ENCODE assay signal across 31 cellular contexts in the genomic region with DNA sequence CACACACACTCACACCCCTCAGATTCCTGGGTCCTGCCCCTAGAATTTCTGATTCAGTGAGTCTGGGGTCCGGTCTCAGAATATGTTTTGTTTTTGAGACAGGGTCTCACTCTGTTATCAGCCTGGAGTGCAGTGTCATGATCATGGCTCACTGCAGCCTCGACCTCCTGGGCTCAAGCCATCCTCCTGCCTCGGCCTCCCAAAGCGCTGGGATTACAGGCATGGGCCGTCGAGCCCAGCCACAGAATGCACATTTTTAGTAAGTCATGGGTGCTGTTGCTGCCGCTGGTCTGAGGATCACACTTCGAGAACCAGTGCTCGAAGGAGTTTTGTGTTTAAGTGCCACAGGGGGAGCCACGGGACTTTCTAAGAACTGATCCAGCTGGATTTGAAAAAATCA. TPM values are rescaled to one million over a fixed set of nuclear protein-coding genes. Genes with fewer than 3 reads are reported as not detected.
"Had no signal": no experiment of that assay in that cellular context is flagged by ENCODE, and none has a peak within 500 bp of the region (broad histone marks: within the 10 kb centered on the region; RNA-seq: fewer than 3 reads in every experiment).

No MANE protein-coding gene starts in this region.

- H3K9ac ChIP-seq: parathyroid adenoma had no signal

- DNase-seq: colonic mucosa; effector CD8-positive, alpha-beta T cell; endodermal cell; foreskin fibroblast; gastrocnemius medialis; head of caudate nucleus; mesenchymal stem cell; naive B cell; sigmoid colon; stimulated activated CD4-positive, alpha-beta T cell treated with anti-CD3 and anti-CD28 coated beads, Interleukin-4, amount 100 ng/mL, for 4 hours; stimulated activated naive CD4-positive, alpha-beta T cell; stimulated activated naive CD8-positive, alpha-beta T cell treated with anti-CD3 and anti-CD28 coated beads, Interleukin-15, amount 100 ng/mL, for 72 hours; transverse colon had no signal

- H3K4me1 Mint-ChIP-seq: endodermal cell, mesothelial cell of epicardium, neural crest cell had no signal

- FAIRE-seq: keratinocyte had no signal

- H3K4me1 ChIP-seq: colonic mucosa, gastrocnemius medialis, parathyroid adenoma, prostate gland, right atrium auricular region, sigmoid colon, suprapubic skin, transverse colon, vagina had no signal

- H3K4me3 ChIP-seq: colonic mucosa, gastrocnemius medialis, mucosa of descending colon, prostate gland, right atrium auricular region, sigmoid colon, suprapubic skin, transverse colon, vagina had no signal

- H3K79me2 ChIP-seq: parathyroid adenoma had no signal

- H3K36me3 Mint-ChIP-seq: mesothelial cell of epicardium; naive B cell; natural killer cell treated with Interleukin-12 subunit alpha and Interleukin-12 subunit beta and Interleukin-15 and Interleukin-18, amount 100 ng/mL, for 72 hours had no signal

- H2AFZ ChIP-seq: parathyroid adenoma had no signal

- H3K27me3 ChIP-seq: colonic mucosa, gastrocnemius medialis, right atrium auricular region, sigmoid colon, suprapubic skin, transverse colon, vagina had no signal

- H3K36me3 ChIP-seq: colonic mucosa, gastrocnemius medialis, prostate gland, right atrium auricular region, sigmoid colon, suprapubic skin, transverse colon, vagina had no signal

- H3K27ac Mint-ChIP-seq: dendritic cell treated with granulocyte-macrophage colony-stimulating factor and Interleukin-4, amounts not matched to agents 40 ng/mL and 50 ng/mL, for 4 days; endodermal cell; mesothelial cell of epicardium; naive B cell; natural killer cell treated with Interleukin-12 subunit alpha and Interleukin-12 subunit beta and Interleukin-15 and Interleukin-18, amount 100 ng/mL, for 72 hours; stimulated activated naive CD8-positive, alpha-beta T cell treated with anti-CD3 and anti-CD28 coated beads, Interleukin-15, amount 100 ng/mL, for 72 hours had no signal

- H3K9me3 Mint-ChIP-seq: natural killer cell treated with Interleukin-12 subunit alpha and Interleukin-12 subunit beta and Interleukin-15 and Interleukin-18, amount 100 ng/mL, for 72 hours had no signal

- H3K27ac ChIP-seq: colonic mucosa, epithelial cell of prostate, gastrocnemius medialis, parathyroid adenoma, prostate gland, right atrium auricular region, sigmoid colon, suprapubic skin, transverse colon, vagina had no signal

- ATAC-seq: esophagus mucosa; gastrocnemius medialis; left lobe of liver; mucosa of descending colon; natural killer cell treated with Interleukin-12 subunit alpha and Interleukin-12 subunit beta and Interleukin-15 and Interleukin-18, amount 100 ng/mL, for 72 hours; stimulated activated naive CD8-positive, alpha-beta T cell treated with anti-CD3 and anti-CD28 coated beads, Interleukin-15, amount 100 ng/mL, for 72 hours had no signal

- H3K9me3 ChIP-seq: colonic mucosa, gastrocnemius medialis, mucosa of descending colon, prostate gland, right atrium auricular region, sigmoid colon, suprapubic skin, transverse colon, vagina had no signal

- H3K27me3 Mint-ChIP-seq: natural killer cell treated with Interleukin-12 subunit alpha and Interleukin-12 subunit beta and Interleukin-15 and Interleukin-18, amount 100 ng/mL, for 72 hours; stimulated activated naive CD8-positive, alpha-beta T cell treated with anti-CD3 and anti-CD28 coated beads, Interleukin-15, amount 100 ng/mL, for 72 hours had no signal

- H3K4me3 Mint-ChIP-seq: dendritic cell treated with granulocyte-macrophage colony-stimulating factor and Interleukin-4, amounts not matched to agents 40 ng/mL and 50 ng/mL, for 4 days; endodermal cell; mesothelial cell of epicardium; natural killer cell treated with Interleukin-12 subunit alpha and Interleukin-12 subunit beta and Interleukin-15 and Interleukin-18, amount 100 ng/mL, for 72 hours; neural crest cell; stimulated activated naive CD8-positive, alpha-beta T cell treated with anti-CD3 and anti-CD28 coated beads, Interleukin-15, amount 100 ng/mL, for 72 hours had no signal

RNA-seq across cellular contexts. Expression of gene TNFSF14, which starts 22.1 kb away (rescaled TPM):
- total RNA-seq: gastrocnemius medialis, glomerular endothelial cell, lung microvascular endothelial cell, neural crest cell, osteoblast, skeletal muscle tissue, suprapubic skin had no signal
- polyA plus RNA-seq: keratinocyte had no signal
